In genomic region chr2:85410584-85411404, GRCh38 we compare ENCODE assay signal across 1 cellular context.
A peak's percentile ranks its signal among the peaks of the same experiment; 100 is the strongest.
TF ChIP-seq lines count a peak whose summit lies in the region.

No MANE protein-coding gene starts in this region.

TF ChIP-seq in HepG2, 621 proteins besides CTCF, POLR2A, EP300 and RAD21:
- no peak for TF ChIP-seq SRF (IDR thresholded peaks at IDR 0.05; ENCODE audit: low read depth, low read length)
- peak; percentile 90 for TF ChIP-seq ZNF770 (CRISPR knock-in tag; IDR thresholded peaks at IDR 0.05)
- 0 out of 2 replicates have a peak, but pooled peaks have one; percentile 25 for TF ChIP-seq ZNF362 (CRISPR knock-in tag; IDR thresholded peaks at IDR 0.05; ENCODE audit: borderline replicate concordance)
